Comparison of ENCODE assay signal across 1 cellular context in genomic region chr3:171481011-171481410, GRCh38.
TF ChIP-seq lines count a peak whose summit lies in the region.

No MANE protein-coding gene starts in this region.

TF ChIP-seq in H1, 55 proteins besides CTCF, POLR2A, EP300 and RAD21 (continued from another document):
- TF ChIP-seq EGR1 (IDR thresholded peaks at IDR 0.05; ENCODE audit: borderline replicate concordance, low read depth, low read length): no peak
TF ChIP-seq in H1: peak in this region for 0.
